ENCODE assay signal across 8 cellular contexts in genomic region chr19:6862673-6863078, GRCh38. TPM values are rescaled to one million over a fixed set of nuclear protein-coding genes. Genes with fewer than 3 reads are reported as not detected.
A peak's percentile ranks its signal among the peaks of the same experiment; 100 is the strongest.
DNase-seq lines count a peak whose midpoint lies in the region; ATAC-seq and TF ChIP-seq lines count a peak whose summit lies in the region.

No MANE protein-coding gene starts in this region.

- ATAC-seq in HG02759 (IDR thresholded peaks at IDR 0.05; ENCODE audit: unreplicated experiment) (peak; percentile 65), left colon (peak; percentile 78)
- ATAC-seq in activated CD4-positive, CD25-positive, alpha-beta regulatory T cell treated with anti-CD3 and anti-CD28 coated beads, Interleukin-2, amount 50 U/mL, for 24 hours, result peak; percentile 84 to 87

- POLR2A ChIA-PET in GM10248 (lab: Yijun Ruan, JAX), result interaction anchor here (1.5 kb wide), 1 partner anchor 489 kb away, joined by 5 read pairs; no protein-coding TSS in a partner anchor

- intact Hi-C loops in left colon (cut with DNase I, micrococcal nuclease), result loop anchor here in 1 of 2 donors (2.0 kb wide), 2 partner anchors 96 to 346 kb away; partner anchors contain the start of gene SH2D3A

- CTCF ChIA-PET in GM10248 (lab: Yijun Ruan, JAX), result interaction anchor here (0.5 to 10.3 kb wide), 37 partner anchors 8 to 1621 kb away, joined by 3 to 124 read pairs (median 5); partner anchors contain the start of genes GPR108 and VAV1

- TF ChIP-seq CTCF in GM10248 (IDR thresholded peaks at IDR 0.05; ENCODE audit: control extremely low read depth, extremely low read depth, low read depth, missing control alignments), result peak; percentile 97

- DNase-seq in GM10248 (ENCODE audit: extremely low spot score) (peak; percentile 87), NCI-H446 treated with DMSO at 0.1 percent for 48 hours (lab: John Stamatoyannopoulos, UW) (peak; percentile 38), left colon (peak; percentile 74 to 82), NCI-H187 treated with DMSO at 0.1 percent for 48 hours (lab: John Stamatoyannopoulos, UW) (no peak)
- peak; percentile 90 for DNase-seq in central memory CD4-positive, alpha-beta T cell
- DNase-seq in stimulated activated CD4-positive, alpha-beta T cell treated with anti-CD3 and anti-CD28 coated beads, Interleukin-2, amount 100 ng/mL, for 4 hours (ENCODE audit: low read depth), result peak; percentile 87

RNA-seq across cellular contexts. Expression of gene ADGRE1, which starts 24.7 kb away (rescaled TPM):
- total RNA-seq in left colon, result under 1 TPM; 0.24 to 0.92 TPM
